Comparison of ENCODE assay signal across 27 cellular contexts in the genomic region with DNA sequence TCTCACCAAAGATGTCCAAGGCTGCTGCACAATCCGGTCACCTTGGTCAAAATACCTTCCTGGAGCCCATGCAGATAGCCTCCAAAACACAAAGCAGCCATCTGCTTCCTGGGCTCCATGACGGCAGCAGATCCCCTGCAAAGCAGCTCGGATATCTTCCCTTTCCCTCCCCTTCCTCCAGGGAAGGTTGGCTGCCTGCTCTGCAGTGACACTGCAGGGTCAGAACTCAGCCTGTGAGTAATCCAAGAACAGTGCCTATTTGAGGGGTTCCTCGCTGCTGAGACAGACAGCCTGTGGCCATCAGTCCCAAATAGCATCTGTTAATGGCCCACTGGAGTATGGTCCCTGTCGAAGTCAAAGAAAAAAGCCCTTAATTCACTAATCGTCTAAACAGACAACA.
A peak's percentile ranks its signal among the peaks of the same experiment; 100 is the strongest.
DNase-seq lines count a peak whose midpoint lies in the region; ATAC-seq and TF ChIP-seq lines count a peak whose summit lies in the region.
"Had no signal": no experiment of that assay in that cellular context is flagged by ENCODE, and none has a peak within 500 bp of the region (broad histone marks: within the 10 kb centered on the region; RNA-seq: fewer than 3 reads in every experiment).

No MANE protein-coding gene starts in this region.

- H3K4me3 Mint-ChIP-seq in CD14-positive monocyte = no peak overlapping the region
- H3K4me3 Mint-ChIP-seq: activated naive CD8-positive, alpha-beta T cell treated with anti-CD3 and anti-CD28 coated beads for 36 hours; CD4-positive, CD25-positive, alpha-beta regulatory T cell; HFFc6; naive thymus-derived CD4-positive, alpha-beta T cell; T-helper 2 cell treated with Interferon-gamma antibody and Interleukin-4, amounts not matched to agents 5 μg/mL and 100 μg/mL, for 36 hours had no signal

- peaks cover 2 to 9% (median 7%) of the 10 kb centered on the region in 3 donors for H3K27me3 Mint-ChIP-seq in CD14-positive monocyte (ENCODE audit: low read depth in 3 of 3)
- H3K27me3 Mint-ChIP-seq: activated naive CD8-positive, alpha-beta T cell treated with anti-CD3 and anti-CD28 coated beads for 36 hours had no signal

- intact Hi-C loops in CD14-positive monocyte (cut with micrococcal nuclease) = no loop called here

- H3K27me3 ChIP-seq in neural cell (ENCODE audit: insufficient read depth, low read depth, low read length) = no peaks in the 10 kb centered on the region
- H3K27me3 ChIP-seq: gastroesophageal sphincter, tibial nerve had no signal

- ATAC-seq in SK-N-SH treated with all-trans-retinoic acid at 6 μM for 48 hours (peak; percentile 44; the same call in 2 of the 3 replicates), HG02938 (IDR thresholded peaks at IDR 0.05; ENCODE audit: unreplicated experiment) (no peak)
- ATAC-seq: gastroesophageal sphincter; naive thymus-derived CD4-positive, alpha-beta T cell had no signal

- no peaks in the 10 kb centered on the region for H3K36me3 Mint-ChIP-seq in CD14-positive monocyte
- H3K36me3 Mint-ChIP-seq: activated naive CD8-positive, alpha-beta T cell treated with anti-CD3 and anti-CD28 coated beads for 36 hours; CD4-positive, CD25-positive, alpha-beta regulatory T cell; naive thymus-derived CD4-positive, alpha-beta T cell had no signal

- H3K9ac ChIP-seq in neural cell (ENCODE audit: low read length) = no peak overlapping the region

- TF ChIP-seq CTCF in neural cell (IDR thresholded peaks at IDR 0.05; ENCODE audit: poor library complexity, severe bottlenecking) (no peak), CD14-positive monocyte (IDR thresholded peaks at IDR 0.05) (no peak)

- no peaks in the 10 kb centered on the region for H3K4me1 Mint-ChIP-seq in CD14-positive monocyte
- H3K4me1 Mint-ChIP-seq: activated naive CD8-positive, alpha-beta T cell treated with anti-CD3 and anti-CD28 coated beads for 36 hours; CD4-positive, CD25-positive, alpha-beta regulatory T cell; naive thymus-derived CD4-positive, alpha-beta T cell had no signal

- peak; percentile 20 for TF ChIP-seq RAD21 in neural cell (conservative IDR thresholded peaks at IDR 0.05)

- H4K20me1 ChIP-seq in neural cell (ENCODE audit: insufficient read depth) = no peaks in the 10 kb centered on the region

- no peak overlapping the region for H3K4me3 ChIP-seq in neural cell (ENCODE audit: low read length)
- H3K4me3 ChIP-seq: gastroesophageal sphincter, skin epidermis, tibial nerve had no signal

- H3K79me2 ChIP-seq in neural cell (replicated peaks; ENCODE audit: insufficient read depth, low read length) = no peaks in the 10 kb centered on the region

- no peaks in the 10 kb centered on the region for H3K9me3 Mint-ChIP-seq in CD14-positive monocyte
- H3K9me3 Mint-ChIP-seq: activated naive CD8-positive, alpha-beta T cell treated with anti-CD3 and anti-CD28 coated beads for 36 hours; CD4-positive, CD25-positive, alpha-beta regulatory T cell; HFFc6; naive thymus-derived CD4-positive, alpha-beta T cell; T-helper 2 cell treated with Interferon-gamma antibody and Interleukin-4, amounts not matched to agents 5 μg/mL and 100 μg/mL, for 36 hours had no signal

- H3K9me2 ChIP-seq in neural cell (ENCODE audit: insufficient read depth, low read length) = no peaks in the 10 kb centered on the region

- H3K36me3 ChIP-seq in neural cell (ENCODE audit: insufficient read depth, low read length) = no peaks in the 10 kb centered on the region
- H3K36me3 ChIP-seq: gastroesophageal sphincter, tibial nerve had no signal

- DNase-seq in DMS 273 (lab: John Stamatoyannopoulos, UW; ENCODE audit: unreplicated experiment) (peak; percentile 67), DMS 273 treated with DMSO at 0.1 percent for 48 hours (lab: John Stamatoyannopoulos, UW) (no peak), NCI-H2196 (lab: John Stamatoyannopoulos, UW; ENCODE audit: unreplicated experiment) (peak; percentile 4), HT-29 (ENCODE audit: low spot score) (no peak), CD14-positive monocyte (ENCODE audit: low spot score) (no peak)
- DNase-seq: activated CD4-positive, alpha-beta T cell treated with anti-CD3 and anti-CD28 coated beads for 48 hours; activated CD8-positive, alpha-beta memory T cell treated with anti-CD3 and anti-CD28 coated beads for 24 hours; activated effector memory CD4-positive, alpha-beta T cell treated with anti-CD3 and anti-CD28 coated beads, Interleukin-2, amount 50 U/mL, for 16 hours; activated naive CD8-positive, alpha-beta T cell treated with anti-CD3 and anti-CD28 coated beads for 36 hours; activated T-cell treated with anti-CD3 and anti-CD28 coated beads, Interleukin-2, amount 50 U/mL, for 1 hour; aorta; CD4-positive, CD25-positive, alpha-beta regulatory T cell; HFFc6; hypothalamus; midbrain; naive thymus-derived CD4-positive, alpha-beta T cell; NCI-H1048; NCI-H2081; NCI-H526 treated with DMSO at 0.1 percent for 48 hours had no signal

- no peaks in the 10 kb centered on the region for H3K9me3 ChIP-seq in neural cell (ENCODE audit: low read length)
- H3K9me3 ChIP-seq: gastroesophageal sphincter, tibial nerve had no signal

- TF ChIP-seq EP300 in neural cell (conservative IDR thresholded peaks at IDR 0.05; ENCODE audit: poor library complexity, severe bottlenecking) = no peak

- no peak overlapping the region for H3K4me2 ChIP-seq in neural cell (ENCODE audit: low read length)

- H3K27ac Mint-ChIP-seq in CD14-positive monocyte = no peak overlapping the region
- H3K27ac Mint-ChIP-seq: activated naive CD8-positive, alpha-beta T cell treated with anti-CD3 and anti-CD28 coated beads for 36 hours; CD4-positive, CD25-positive, alpha-beta regulatory T cell; HFFc6; naive thymus-derived CD4-positive, alpha-beta T cell; T-helper 2 cell treated with Interferon-gamma antibody and Interleukin-4, amounts not matched to agents 5 μg/mL and 100 μg/mL, for 36 hours had no signal

- peaks cover 3% of the 10 kb centered on the region for H3F3A ChIP-seq in neural cell (ENCODE audit: insufficient read depth, low read length, poor library complexity, severe bottlenecking)

- no peak overlapping the region for H2AFZ ChIP-seq in neural cell (ENCODE audit: low read depth, low read length)

- H3K27ac ChIP-seq in neural cell (ENCODE audit: low read length) = no peak overlapping the region
- H3K27ac ChIP-seq: 22Rv1, gastroesophageal sphincter, skin epidermis, tibial nerve had no signal

TF ChIP-seq in SK-N-SH treated with all-trans-retinoic acid at 6 μM for 48 hours, 23 proteins besides CTCF, POLR2A, EP300 and RAD21 (continues in another document):
- TF ChIP-seq ZNF565 (CRISPR knock-in tag; conservative IDR thresholded peaks at IDR 0.05; ENCODE audit: low read depth) = no peak
- TF ChIP-seq ESRRG (CRISPR knock-in tag; IDR thresholded peaks at IDR 0.05) = no peak
- TF ChIP-seq, protein P1, sequence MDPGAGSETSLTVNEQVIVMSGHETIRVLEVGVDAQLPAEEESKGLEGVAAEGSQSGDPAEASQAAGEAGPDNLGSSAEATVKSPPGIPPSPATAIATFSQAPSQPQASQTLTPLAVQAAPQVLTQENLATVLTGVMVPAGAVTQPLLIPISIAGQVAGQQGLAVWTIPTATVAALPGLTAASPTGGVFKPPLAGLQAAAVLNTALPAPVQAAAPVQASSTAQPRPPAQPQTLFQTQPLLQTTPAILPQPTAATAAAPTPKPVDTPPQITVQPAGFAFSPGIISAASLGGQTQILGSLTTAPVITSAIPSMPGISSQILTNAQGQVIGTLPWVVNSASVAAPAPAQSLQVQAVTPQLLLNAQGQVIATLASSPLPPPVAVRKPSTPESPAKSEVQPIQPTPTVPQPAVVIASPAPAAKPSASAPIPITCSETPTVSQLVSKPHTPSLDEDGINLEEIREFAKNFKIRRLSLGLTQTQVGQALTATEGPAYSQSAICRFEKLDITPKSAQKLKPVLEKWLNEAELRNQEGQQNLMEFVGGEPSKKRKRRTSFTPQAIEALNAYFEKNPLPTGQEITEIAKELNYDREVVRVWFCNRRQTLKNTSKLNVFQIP (CRISPR knock-in tag; IDR thresholded peaks at IDR 0.05; ENCODE audit: borderline replicate concordance, low read depth) = no peak
- no peak for TF ChIP-seq BACH2 (CRISPR knock-in tag; IDR thresholded peaks at IDR 0.05; ENCODE audit: borderline replicate concordance)
- TF ChIP-seq ZNF70 (CRISPR knock-in tag; IDR thresholded peaks at IDR 0.05) = no peak
- no peak for TF ChIP-seq GLIS3 (CRISPR knock-in tag; IDR thresholded peaks at IDR 0.05)
- TF ChIP-seq TCF4 (CRISPR knock-in tag; IDR thresholded peaks at IDR 0.05; ENCODE audit: borderline replicate concordance) = no peak
- no peak for TF ChIP-seq ZNF8 (CRISPR knock-in tag; IDR thresholded peaks at IDR 0.05)
- TF ChIP-seq OSR1 (CRISPR knock-in tag; IDR thresholded peaks at IDR 0.05) = no peak
- TF ChIP-seq RARB (CRISPR knock-in tag; IDR thresholded peaks at IDR 0.05) = no peak

TF ChIP-seq in neural cell, 6 proteins besides CTCF, POLR2A, EP300 and RAD21 (continues in another document):
- TF ChIP-seq MXI1 (conservative IDR thresholded peaks at IDR 0.05; ENCODE audit: poor library complexity, severe bottlenecking) = no peak
- no peak for TF ChIP-seq POLR2AphosphoS5 (IDR thresholded peaks at IDR 0.05)
- TF ChIP-seq, protein P2, sequence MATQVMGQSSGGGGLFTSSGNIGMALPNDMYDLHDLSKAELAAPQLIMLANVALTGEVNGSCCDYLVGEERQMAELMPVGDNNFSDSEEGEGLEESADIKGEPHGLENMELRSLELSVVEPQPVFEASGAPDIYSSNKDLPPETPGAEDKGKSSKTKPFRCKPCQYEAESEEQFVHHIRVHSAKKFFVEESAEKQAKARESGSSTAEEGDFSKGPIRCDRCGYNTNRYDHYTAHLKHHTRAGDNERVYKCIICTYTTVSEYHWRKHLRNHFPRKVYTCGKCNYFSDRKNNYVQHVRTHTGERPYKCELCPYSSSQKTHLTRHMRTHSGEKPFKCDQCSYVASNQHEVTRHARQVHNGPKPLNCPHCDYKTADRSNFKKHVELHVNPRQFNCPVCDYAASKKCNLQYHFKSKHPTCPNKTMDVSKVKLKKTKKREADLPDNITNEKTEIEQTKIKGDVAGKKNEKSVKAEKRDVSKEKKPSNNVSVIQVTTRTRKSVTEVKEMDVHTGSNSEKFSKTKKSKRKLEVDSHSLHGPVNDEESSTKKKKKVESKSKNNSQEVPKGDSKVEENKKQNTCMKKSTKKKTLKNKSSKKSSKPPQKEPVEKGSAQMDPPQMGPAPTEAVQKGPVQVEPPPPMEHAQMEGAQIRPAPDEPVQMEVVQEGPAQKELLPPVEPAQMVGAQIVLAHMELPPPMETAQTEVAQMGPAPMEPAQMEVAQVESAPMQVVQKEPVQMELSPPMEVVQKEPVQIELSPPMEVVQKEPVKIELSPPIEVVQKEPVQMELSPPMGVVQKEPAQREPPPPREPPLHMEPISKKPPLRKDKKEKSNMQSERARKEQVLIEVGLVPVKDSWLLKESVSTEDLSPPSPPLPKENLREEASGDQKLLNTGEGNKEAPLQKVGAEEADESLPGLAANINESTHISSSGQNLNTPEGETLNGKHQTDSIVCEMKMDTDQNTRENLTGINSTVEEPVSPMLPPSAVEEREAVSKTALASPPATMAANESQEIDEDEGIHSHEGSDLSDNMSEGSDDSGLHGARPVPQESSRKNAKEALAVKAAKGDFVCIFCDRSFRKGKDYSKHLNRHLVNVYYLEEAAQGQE (IDR thresholded peaks at IDR 0.05; ENCODE audit: borderline replicate concordance) = no peak
- no peak for TF ChIP-seq TAF1 (IDR thresholded peaks at IDR 0.05; ENCODE audit: low read depth)
- no peak for TF ChIP-seq EZH2 (IDR thresholded peaks at IDR 0.05; ENCODE audit: borderline replicate concordance, insufficient read depth, low read length, poor library complexity, severe bottlenecking)

Comparison
In these comparisons a context has a peak if more than half of its experiments do, and no peak if none do; other contexts are left out.
1. DNase-seq: peak in DMS 273 (single experiment) and NCI-H2196 (single experiment); none in DMS 273 treated with DMSO at 0.1 percent for 48 hours (single experiment), HT-29 (single experiment) and CD14-positive monocyte (single experiment).